In the genomic region with DNA sequence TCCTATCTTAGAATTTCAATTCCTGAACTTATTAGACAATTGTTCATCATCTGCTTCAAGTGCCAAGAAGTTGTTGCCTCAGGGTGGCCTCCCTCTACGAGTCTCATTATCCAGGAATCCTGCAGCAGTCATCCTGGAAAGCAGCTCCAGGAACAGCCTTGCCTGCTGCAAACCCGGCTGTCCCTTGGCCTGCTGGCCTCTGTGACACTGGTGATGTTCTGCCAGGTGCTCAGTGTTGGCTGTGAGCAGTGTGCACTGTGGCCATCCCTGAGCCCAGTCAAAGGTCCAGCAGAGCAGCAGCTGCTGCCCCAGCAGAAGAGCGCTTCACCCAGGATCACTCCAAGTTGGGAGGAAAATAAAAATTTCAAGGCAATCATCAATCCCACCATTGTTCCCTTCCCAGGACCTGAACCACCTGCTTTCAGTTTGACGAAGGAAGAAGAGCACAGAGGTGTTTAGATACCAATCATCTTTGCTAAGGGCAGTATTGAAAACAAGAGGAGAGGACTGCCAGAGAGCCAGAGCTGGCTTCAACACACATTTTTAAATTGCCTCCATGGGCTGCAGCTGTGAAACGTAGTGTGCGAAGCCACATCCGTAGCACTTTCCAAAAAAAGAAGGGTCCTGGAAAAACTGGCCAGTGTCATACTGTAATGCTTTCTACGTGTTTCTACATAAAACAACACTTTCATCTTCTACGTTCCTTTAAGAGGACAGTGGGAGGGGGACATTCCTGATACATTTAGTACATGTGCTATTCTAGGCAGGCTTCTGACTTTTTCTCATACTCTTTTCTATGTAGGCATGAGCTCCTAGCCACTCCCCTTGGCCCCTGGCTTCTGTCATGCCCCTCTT, we compare ENCODE assay signal across 1 cellular context.
A peak's percentile ranks its signal among the peaks of the same experiment; 100 is the strongest.
TF ChIP-seq lines count a peak whose summit lies in the region.

No MANE protein-coding gene starts in this region.

TF ChIP-seq in HepG2, 621 proteins besides CTCF, POLR2A, EP300 and RAD21 (continued from another document):
- TF ChIP-seq ZHX2 (IDR thresholded peaks at IDR 0.05; ENCODE audit: low read depth), result 0 out of 2 replicates have a peak, but pooled peaks have one; percentile 3
- TF ChIP-seq ZHX2 (CRISPR knock-in tag; IDR thresholded peaks at IDR 0.05; ENCODE audit: borderline replicate concordance), result no peak
- TF ChIP-seq HNF1B (CRISPR knock-in tag; IDR thresholded peaks at IDR 0.05), result peak; percentile 57; the same call in 1 of the 2 replicates
- no peak for TF ChIP-seq ZNF703 (CRISPR knock-in tag; IDR thresholded peaks at IDR 0.05; ENCODE audit: borderline replicate concordance)
- no peak for TF ChIP-seq FLYWCH1 (CRISPR knock-in tag; IDR thresholded peaks at IDR 0.05)
- peak; percentile 4; the same call in 1 of the 2 replicates for TF ChIP-seq SMC3 (IDR thresholded peaks at IDR 0.05; ENCODE audit: low read length)
- TF ChIP-seq TBX2 (CRISPR knock-in tag; IDR thresholded peaks at IDR 0.05; ENCODE audit: borderline replicate concordance), result 0 out of 2 replicates have a peak, but pooled peaks have one; percentile 14
- 0 out of 2 replicates have a peak, but pooled peaks have one; percentile 27 for TF ChIP-seq RFXAP (CRISPR knock-in tag; IDR thresholded peaks at IDR 0.05; ENCODE audit: borderline replicate concordance)
- TF ChIP-seq ZBTB26 (CRISPR knock-in tag; IDR thresholded peaks at IDR 0.05; ENCODE audit: borderline replicate concordance), result no peak; the same call in 1 of the 2 replicates
- TF ChIP-seq TCF12 (IDR thresholded peaks at IDR 0.05), result no peak
- TF ChIP-seq TCF12 (CRISPR knock-in tag; IDR thresholded peaks at IDR 0.05), result peak; percentile 5; the same call in 1 of the 2 replicates
- TF ChIP-seq ZNF552 (CRISPR knock-in tag; IDR thresholded peaks at IDR 0.05; ENCODE audit: borderline replicate concordance), result no peak
- no peak for TF ChIP-seq HOXA7 (CRISPR knock-in tag; IDR thresholded peaks at IDR 0.05)
- peak; percentile 27 for TF ChIP-seq XRCC5 (optimal IDR thresholded peaks at IDR 0.05; ENCODE audit: low read length)
- no peak for TF ChIP-seq TAF1 (CRISPR knock-in tag; IDR thresholded peaks at IDR 0.05)
- TF ChIP-seq, protein P1, sequence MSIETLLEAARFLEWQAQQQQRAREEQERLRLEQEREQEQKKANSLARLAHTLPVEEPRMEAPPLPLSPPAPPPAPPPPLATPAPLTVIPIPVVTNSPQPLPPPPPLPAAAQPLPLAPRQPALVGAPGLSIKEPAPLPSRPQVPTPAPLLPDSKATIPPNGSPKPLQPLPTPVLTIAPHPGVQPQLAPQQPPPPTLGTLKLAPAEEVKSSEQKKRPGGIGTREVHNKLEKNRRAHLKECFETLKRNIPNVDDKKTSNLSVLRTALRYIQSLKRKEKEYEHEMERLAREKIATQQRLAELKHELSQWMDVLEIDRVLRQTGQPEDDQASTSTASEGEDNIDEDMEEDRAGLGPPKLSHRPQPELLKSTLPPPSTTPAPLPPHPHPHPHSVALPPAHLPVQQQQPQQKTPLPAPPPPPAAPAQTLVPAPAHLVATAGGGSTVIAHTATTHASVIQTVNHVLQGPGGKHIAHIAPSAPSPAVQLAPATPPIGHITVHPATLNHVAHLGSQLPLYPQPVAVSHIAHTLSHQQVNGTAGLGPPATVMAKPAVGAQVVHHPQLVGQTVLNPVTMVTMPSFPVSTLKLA (IDR thresholded peaks at IDR 0.05), result no peak
- TF ChIP-seq HNF4G (IDR thresholded peaks at IDR 0.05; ENCODE audit: borderline replicate concordance, low read depth, low read length), result no peak
- peak; percentile 60; the same call in 1 of the 2 replicates for TF ChIP-seq HNF4G (CRISPR knock-in tag; IDR thresholded peaks at IDR 0.05; ENCODE audit: borderline replicate concordance, low read depth)
- TF ChIP-seq ZNF577 (CRISPR knock-in tag; IDR thresholded peaks at IDR 0.05; ENCODE audit: borderline replicate concordance, low read depth), result no peak
- TF ChIP-seq ZNF232 (CRISPR knock-in tag; IDR thresholded peaks at IDR 0.05; ENCODE audit: borderline replicate concordance), result 0 out of 2 replicates have a peak, but pooled peaks have one; percentile 51
- peak; percentile 49; the same call in 1 of the 2 replicates for TF ChIP-seq RXRA (CRISPR knock-in tag; IDR thresholded peaks at IDR 0.05)
- 0 out of 2 replicates have a peak, but pooled peaks have one; percentile 22 for TF ChIP-seq ZNF160 (CRISPR knock-in tag; IDR thresholded peaks at IDR 0.05)
- TF ChIP-seq CHCHD3 (CRISPR knock-in tag; IDR thresholded peaks at IDR 0.05), result no peak
- peak; percentile 53; the same call in 1 of the 2 replicates for TF ChIP-seq TFAP4 (IDR thresholded peaks at IDR 0.05; ENCODE audit: borderline replicate concordance, low read depth)
